8 cellular contexts compared by ENCODE assay signal in the genomic region with DNA sequence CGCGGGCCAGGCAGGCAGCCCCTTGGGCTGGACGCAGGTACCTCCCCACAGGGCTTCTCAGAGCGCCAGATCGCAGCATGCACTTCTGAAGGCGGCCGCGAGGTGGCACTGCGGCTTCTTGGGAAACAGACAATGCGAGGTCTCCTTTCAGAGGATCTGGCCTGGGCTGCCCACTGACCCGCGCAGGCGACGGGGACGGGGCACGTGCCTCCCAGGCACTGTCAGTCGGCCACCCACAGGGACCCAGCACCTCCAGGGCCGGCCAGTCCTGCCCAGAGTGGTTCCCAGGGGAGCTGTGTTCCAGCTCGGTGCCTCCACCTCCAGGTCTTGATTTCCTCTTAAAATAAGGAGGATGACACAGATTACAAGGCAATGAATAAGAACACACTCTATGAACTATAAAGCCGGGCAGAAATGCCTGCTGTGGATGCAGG. TPM values are rescaled to one million over a fixed set of nuclear protein-coding genes. Genes with fewer than 3 reads are reported as not detected.
DNase-seq lines count a peak whose midpoint lies in the region; ATAC-seq and TF ChIP-seq lines count a peak whose summit lies in the region.

No MANE protein-coding gene starts in this region.

- peak; percentile 28 for DNase-seq in GM04504 (ENCODE audit: low read depth)
- peak; percentile 72 for DNase-seq in LoVo (ENCODE audit: low spot score)
- peak; percentile 77 to 89 for DNase-seq in SJCRH30
- DNase-seq in activated effector memory CD4-positive, alpha-beta T cell treated with anti-CD3 and anti-CD28 coated beads, Interleukin-2, amount 50 U/mL, for 16 hours, result peak; percentile 91
- peak in 1 of 2 donors; percentile 46 for DNase-seq in foreskin keratinocyte
- DNase-seq in occipital lobe (lab: John Stamatoyannopoulos, UW), result peak; percentile 66
- DNase-seq in superior temporal gyrus (ENCODE audit: extremely low spot score), result peak; percentile 91

- H3K4me1 ChIP-seq in SJCRH30 (peaks cover 1% of the 10 kb centered on the region; the same call in 1 of the 2 replicates), foreskin keratinocyte (no peaks in the 10 kb centered on the region)

- peaks cover 7% of the 10 kb centered on the region; the same call in 1 of the 2 replicates for H3K27me3 ChIP-seq in SJCRH30
- H3K27me3 ChIP-seq in foreskin keratinocyte, result peaks cover 46% of the 10 kb centered on the region

- H3K9me3 ChIP-seq in SJCRH30 (replicated peaks), result no peaks in the 10 kb centered on the region

- peak; percentile 66 for ATAC-seq in foreskin keratinocyte
- ATAC-seq in GM18907 (IDR thresholded peaks at IDR 0.05; ENCODE audit: unreplicated experiment), result no peak

- peak; percentile 89 for TF ChIP-seq CTCF in foreskin keratinocyte (conservative IDR thresholded peaks at IDR 0.05)

- no peak overlapping the region for H3K4me3 ChIP-seq in SJCRH30

- H3K27ac ChIP-seq in SJCRH30, result no peak overlapping the region
- no peak overlapping the region for H3K27ac ChIP-seq in foreskin keratinocyte

- no peaks in the 10 kb centered on the region for H3K36me3 ChIP-seq in SJCRH30

RNA-seq across cellular contexts. Expression of a gene that starts 24.4 kb away (rescaled TPM):
- total RNA-seq in SJCRH30 (2014; rRNA removed; shearing (Covaris generic)), result 2.3 and 2.7 TPM in 2 replicates
- 13.6 and 15.1 TPM in 2 replicates for total RNA-seq in foreskin keratinocyte
- polyA plus RNA-seq in foreskin keratinocyte, result 12.5 and 14.5 TPM in 2 replicates
- total RNA-seq in occipital lobe, result 15.3 TPM

RNA-seq across cellular contexts. Expression of a gene that starts 24.7 kb away (rescaled TPM):
- total RNA-seq in SJCRH30 (2014; rRNA removed; shearing (Covaris generic)), result 24.2 and 24.4 TPM in 2 replicates
- total RNA-seq in foreskin keratinocyte (28.1 and 28.7 TPM in 2 replicates), occipital lobe (28.2 TPM)
- polyA plus RNA-seq in foreskin keratinocyte, result 42.3 and 42.4 TPM in 2 replicates
